ENCODE assay signal across 17 cellular contexts in the genomic region with DNA sequence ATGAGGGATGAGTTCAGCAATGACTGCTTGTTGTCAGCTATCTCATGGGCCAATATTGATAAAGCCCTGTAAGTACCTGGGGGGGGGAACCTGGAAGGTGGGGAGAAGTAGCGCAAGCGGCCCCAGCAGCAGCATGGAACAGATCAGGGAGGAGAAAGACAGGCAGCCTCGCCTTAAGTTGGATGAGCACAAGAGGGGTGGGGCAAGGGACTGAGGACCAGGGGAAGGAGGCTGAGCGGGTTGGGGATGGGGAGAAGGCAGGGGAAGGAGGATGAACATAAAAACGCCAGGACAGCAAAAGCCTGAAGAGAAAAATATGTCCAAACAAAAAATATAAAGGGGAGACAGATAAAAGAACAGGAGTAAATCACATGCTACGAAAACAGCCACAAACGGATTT.
A peak's percentile ranks its signal among the peaks of the same experiment; 100 is the strongest.
DNase-seq lines count a peak whose midpoint lies in the region; ATAC-seq and TF ChIP-seq lines count a peak whose summit lies in the region.
"Had no signal": no experiment of that assay in that cellular context is flagged by ENCODE, and none has a peak within 500 bp of the region (broad histone marks: within the 10 kb centered on the region; RNA-seq: fewer than 3 reads in every experiment).

No MANE protein-coding gene starts in this region.

- H3K79me1 ChIP-seq in mesenchymal stem cell (replicated peaks; ENCODE audit: low read length, poor library complexity, severe bottlenecking): peaks cover 6% of the 10 kb centered on the region

- H2BK12ac ChIP-seq in mesenchymal stem cell (ENCODE audit: low read length in 2 of 2): no peak overlapping the region

- POLR2A ChIA-PET in RWPE1 (lab: Yijun Ruan, JAX; ENCODE audit: low non-redundant PET): no interaction called here

- H2AFZ ChIP-seq in ACC112 (ENCODE audit: low read length, unreplicated experiment) (peak overlapping the region; percentile 94), mesenchymal stem cell (ENCODE audit: low read depth, low read length) (no peak overlapping the region)

- no peak overlapping the region for H2BK120ac ChIP-seq in mesenchymal stem cell (ENCODE audit: low read depth, low read length)

- no peak overlapping the region for H3K23ac ChIP-seq in mesenchymal stem cell (ENCODE audit: low read length in 2 of 2)

- ATAC-seq in GM21576 (IDR thresholded peaks at IDR 0.05; ENCODE audit: unreplicated experiment): no peak

- peaks cover 17% of the 10 kb centered on the region for H3K4me1 ChIP-seq in ACC112 (ENCODE audit: control insufficient read depth, insufficient read depth, low read length, unreplicated experiment)
- H3K4me1 ChIP-seq in adrenal gland (replicated peaks in 1 of 2): peaks cover 8 to 18% of the 10 kb centered on the region in 2 donors
- H3K4me1 ChIP-seq in mesenchymal stem cell (ENCODE audit: control insufficient read depth, insufficient read depth, low read depth, low read length): peaks cover 5% of the 10 kb centered on the region
- H3K4me1 ChIP-seq in sigmoid colon: peaks cover 0 to 22% (median 18%) of the 10 kb centered on the region in 4 donors

- TF ChIP-seq POLR2A in adrenal gland (IDR thresholded peaks at IDR 0.05): no peak
- TF ChIP-seq POLR2A in sigmoid colon (IDR thresholded peaks at IDR 0.05): no peak

- H3K36me3 ChIP-seq in ACC112 (ENCODE audit: insufficient read depth, low read length): no peaks in the 10 kb centered on the region
- H3K36me3 ChIP-seq in adrenal gland (replicated peaks in 1 of 2): no peaks in the 10 kb centered on the region
- no peaks in the 10 kb centered on the region for H3K36me3 ChIP-seq in mesenchymal stem cell (ENCODE audit: control insufficient read depth in 1 of 2, insufficient read depth in 2 of 2, low read depth in 1 of 2, low read length in 2 of 2)
- no peaks in the 10 kb centered on the region for H3K36me3 ChIP-seq in sigmoid colon
- H3K36me3 ChIP-seq: right atrium auricular region had no signal

- TF ChIP-seq EP300 in sigmoid colon (IDR thresholded peaks at IDR 0.05): no peak

- H3K4ac ChIP-seq in mesenchymal stem cell (ENCODE audit: low read depth in 1 of 2, low read length in 2 of 2): no peak overlapping the region

- H3K9me3 ChIP-seq in adrenal gland (replicated peaks in 1 of 3) (no peaks in the 10 kb centered on the region), mesenchymal stem cell (ENCODE audit: control insufficient read depth, low read length) (no peaks in the 10 kb centered on the region), sigmoid colon (no peaks in the 10 kb centered on the region)
- H3K9me3 ChIP-seq: right atrium auricular region had no signal

- no peak overlapping the region for H2AK5ac ChIP-seq in mesenchymal stem cell (ENCODE audit: low read length, severe bottlenecking)

- H3K79me2 ChIP-seq in ACC112 (ENCODE audit: control insufficient read depth, insufficient read depth, low read length, unreplicated experiment): no peaks in the 10 kb centered on the region

- H3K14ac ChIP-seq in mesenchymal stem cell (ENCODE audit: low read length in 2 of 2): no peak overlapping the region

- H3K27me3 ChIP-seq in ACC112 (ENCODE audit: insufficient read depth, low read length) (no peaks in the 10 kb centered on the region), adrenal gland (no peaks in the 10 kb centered on the region), mesenchymal stem cell (ENCODE audit: control insufficient read depth in 1 of 2, insufficient read depth in 1 of 2, low read length in 2 of 2) (no peaks in the 10 kb centered on the region), sigmoid colon (no peaks in the 10 kb centered on the region)
- H3K27me3 ChIP-seq: right atrium auricular region had no signal

- TF ChIP-seq CTCF in adrenal gland (IDR thresholded peaks at IDR 0.05): no peak
- TF ChIP-seq CTCF in sigmoid colon (IDR thresholded peaks at IDR 0.05): no peak
- no peak for TF ChIP-seq CTCF in RWPE1 (conservative IDR thresholded peaks at IDR 0.05; ENCODE audit: low read depth)

- no peak overlapping the region for H2BK5ac ChIP-seq in mesenchymal stem cell (ENCODE audit: low read depth, low read length, poor library complexity, severe bottlenecking)

- DNase-seq in adrenal gland (peak in 1 of 7 donors; percentile 26), mesenchymal stem cell (no peak), sigmoid colon (peak; percentile 73), NCI-H2227 treated with DMSO at 0.1 percent for 48 hours (lab: John Stamatoyannopoulos, UW) (no peak), RPMI8226 (no peak), RWPE1 (ENCODE audit: low spot score) (no peak)
- DNase-seq: activated CD4-positive, alpha-beta memory T cell treated with anti-CD3 and anti-CD28 coated beads, Interleukin-2, amount 10 ng/mL, durations not matched to agents 7 days and 5 days; cortex of kidney; H9; kidney glomerular epithelial cell; naive B cell; NCI-H1694; NCI-H524; stimulated activated CD4-positive, alpha-beta T cell treated with anti-CD3 and anti-CD28 coated beads, Interleukin-4, amount 100 ng/mL, for 24 hours had no signal

- H4K91ac ChIP-seq in mesenchymal stem cell (ENCODE audit: low read length): peak overlapping the region; percentile 6

- H3K4me3 ChIP-seq in ACC112 (ENCODE audit: low read depth, low read length) (no peak overlapping the region), adrenal gland (no peak overlapping the region), mesenchymal stem cell (ENCODE audit: insufficient read depth in 1 of 2, low read depth in 1 of 2, low read length in 2 of 2) (no peak overlapping the region), sigmoid colon (no peak overlapping the region)
- H3K4me3 ChIP-seq: right atrium auricular region had no signal

- peak overlapping the region; percentile 33 for H4K8ac ChIP-seq in mesenchymal stem cell (ENCODE audit: low read length)

- no peak overlapping the region for H3K18ac ChIP-seq in mesenchymal stem cell (ENCODE audit: low read depth in 1 of 2, low read length in 2 of 2)

- CTCF ChIA-PET in RWPE1 (lab: Yijun Ruan, JAX): interaction anchor here (0.6 kb wide), 1 partner anchor 71 kb away, joined by 4 read pairs; no protein-coding TSS in a partner anchor

- intact Hi-C loops in adrenal gland (cut with DNase I) (no loop called here), sigmoid colon (cut with DNase I) (no loop called here)

- 38 to 46% (median 42%) methylated on average over 7 of the region's 7 CpGs for WGBS in adrenal gland, 4 donors
- 86% methylated on average over 7 of the region's 7 CpGs for WGBS in mesenchymal stem cell
- WGBS in sigmoid colon, 2 donors: 76 to 77% methylated on average over 7 of the region's 7 CpGs

- no peak overlapping the region for H3K27ac ChIP-seq in ACC112 (ENCODE audit: low read depth, low read length)
- H3K27ac ChIP-seq in adrenal gland: peak overlapping the region in 4 of 5 donors; percentile 51 to 82 (median 69)
- no peak overlapping the region for H3K27ac ChIP-seq in mesenchymal stem cell (ENCODE audit: low read length, poor library complexity, severe bottlenecking)
- peak overlapping the region; percentile 43 to 68 (median 60) for H3K27ac ChIP-seq in sigmoid colon
- no peak overlapping the region for H3K27ac ChIP-seq in RWPE1

- peak overlapping the region; percentile 69 for H3K9ac ChIP-seq in mesenchymal stem cell (ENCODE audit: low read length)

- no peak overlapping the region for H3K4me2 ChIP-seq in mesenchymal stem cell (ENCODE audit: low read length, poor library complexity, severe bottlenecking)

- H2BK15ac ChIP-seq in mesenchymal stem cell (ENCODE audit: low read depth, poor library complexity, severe bottlenecking): no peak overlapping the region

Comparison
In these comparisons a context has a peak if more than half of its experiments do, and no peak if none do; other contexts are left out.
1. H3K27ac ChIP-seq: peak in adrenal gland (4 of 5) and sigmoid colon (4 of 4); none in ACC112 (single experiment), mesenchymal stem cell (single experiment) and RWPE1 (single experiment).